ENCODE assay signal across 3 cellular contexts in the genomic region with DNA sequence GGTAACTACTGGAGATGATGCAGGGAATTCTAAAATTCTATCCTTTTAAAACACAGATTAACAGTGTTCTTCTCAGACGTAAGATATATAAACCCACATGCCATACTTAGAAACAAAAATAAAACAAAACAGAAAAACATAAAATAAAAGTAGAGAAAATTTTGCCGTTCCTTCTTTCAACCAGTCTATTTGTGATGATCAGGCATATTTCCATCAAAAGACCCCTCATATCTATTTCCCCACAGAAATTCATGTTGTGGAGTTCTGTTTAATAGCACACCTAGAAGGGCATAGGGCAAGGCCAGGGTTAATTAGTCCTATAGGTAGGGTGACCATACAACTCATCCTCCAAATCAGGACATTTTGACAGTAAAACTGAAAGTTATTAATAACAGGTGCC.
A peak's percentile ranks its signal among the peaks of the same experiment; 100 is the strongest.
TF ChIP-seq lines count a peak whose summit lies in the region.

No MANE protein-coding gene starts in this region.

TF ChIP-seq in HepG2, 621 proteins besides CTCF, POLR2A, EP300 and RAD21:
- no peak for TF ChIP-seq ZNF432 (CRISPR knock-in tag; IDR thresholded peaks at IDR 0.05; ENCODE audit: borderline replicate concordance)
- peak; percentile 85 to 86; a peak in 3 of 4 replicates for TF ChIP-seq MAFK (conservative IDR thresholded peaks at IDR 0.05 in 1 of 2, IDR thresholded peaks at IDR 0.05 in 1 of 2; ENCODE audit: low read length in 2 of 2)
- TF ChIP-seq MAFF (IDR thresholded peaks at IDR 0.05; ENCODE audit: low read depth, low read length), result peak; percentile 66
TF ChIP-seq in HepG2: peak in this region for 2.

TF ChIP-seq in IMR-90, 13 proteins besides CTCF, POLR2A, EP300 and RAD21:
- TF ChIP-seq BHLHE40 (IDR thresholded peaks at IDR 0.05; ENCODE audit: low read depth, low read length) (no peak), MXI1 (IDR thresholded peaks at IDR 0.05; ENCODE audit: borderline replicate concordance, low read depth, low read length) (no peak), MAFK (IDR thresholded peaks at IDR 0.05; ENCODE audit: low read depth, low read length) (peak; percentile 17; the same call in 1 of the 2 replicates)

TF ChIP-seq in H1, 55 proteins besides CTCF, POLR2A, EP300 and RAD21:
- TF ChIP-seq CHD1 (IDR thresholded peaks at IDR 0.05; ENCODE audit: low read depth, low read length) (no peak), CREB1 (IDR thresholded peaks at IDR 0.05) (no peak), EGR1 (IDR thresholded peaks at IDR 0.05; ENCODE audit: borderline replicate concordance, low read depth, low read length) (no peak), POLR2AphosphoS5 (IDR thresholded peaks at IDR 0.05; ENCODE audit: low read depth, low read length) (no peak), CTBP2 (IDR thresholded peaks at IDR 0.05; ENCODE audit: borderline replicate concordance, insufficient read depth, insufficient read length, low read length) (no peak), SUZ12 (IDR thresholded peaks at IDR 0.05; ENCODE audit: low read length) (no peak), GABPA (IDR thresholded peaks at IDR 0.05; ENCODE audit: borderline replicate concordance, insufficient read depth, low read length) (no peak), ZNF274 (IDR thresholded peaks at IDR 0.05; ENCODE audit: borderline replicate concordance, extremely low read depth, low read length) (no peak), TBP (IDR thresholded peaks at IDR 0.05; ENCODE audit: low read depth, low read length) (no peak)
- TF ChIP-seq, protein P1, sequence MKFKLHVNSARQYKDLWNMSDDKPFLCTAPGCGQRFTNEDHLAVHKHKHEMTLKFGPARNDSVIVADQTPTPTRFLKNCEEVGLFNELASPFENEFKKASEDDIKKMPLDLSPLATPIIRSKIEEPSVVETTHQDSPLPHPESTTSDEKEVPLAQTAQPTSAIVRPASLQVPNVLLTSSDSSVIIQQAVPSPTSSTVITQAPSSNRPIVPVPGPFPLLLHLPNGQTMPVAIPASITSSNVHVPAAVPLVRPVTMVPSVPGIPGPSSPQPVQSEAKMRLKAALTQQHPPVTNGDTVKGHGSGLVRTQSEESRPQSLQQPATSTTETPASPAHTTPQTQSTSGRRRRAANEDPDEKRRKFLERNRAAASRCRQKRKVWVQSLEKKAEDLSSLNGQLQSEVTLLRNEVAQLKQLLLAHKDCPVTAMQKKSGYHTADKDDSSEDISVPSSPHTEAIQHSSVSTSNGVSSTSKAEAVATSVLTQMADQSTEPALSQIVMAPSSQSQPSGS (IDR thresholded peaks at IDR 0.05; ENCODE audit: low read length), result no peak
- TF ChIP-seq, protein P2, sequence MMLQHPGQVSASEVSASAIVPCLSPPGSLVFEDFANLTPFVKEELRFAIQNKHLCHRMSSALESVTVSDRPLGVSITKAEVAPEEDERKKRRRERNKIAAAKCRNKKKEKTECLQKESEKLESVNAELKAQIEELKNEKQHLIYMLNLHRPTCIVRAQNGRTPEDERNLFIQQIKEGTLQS (IDR thresholded peaks at IDR 0.05; ENCODE audit: insufficient read depth, low read depth, low read length), result no peak
